ENCODE assay signal across 8 cellular contexts in genomic region chr16:56625140-56625942, GRCh38. TPM values are rescaled to one million over a fixed set of nuclear protein-coding genes. Genes with fewer than 3 reads are reported as not detected.
DNase-seq lines count a peak whose midpoint lies in the region; ATAC-seq and TF ChIP-seq lines count a peak whose summit lies in the region.

Gene MT1E (plus strand): TSS chr16:56625781. CDS start chr16:56625852, 71 bp downstream.

- H3K4me3 ChIP-seq in colonic mucosa, result peak within 1 kb of the TSS; percentile 79

- peak within 1 kb of the TSS; percentile 86 for H3K27ac ChIP-seq in colonic mucosa
- peak within 1 kb of the TSS; percentile 85 for H3K27ac ChIP-seq in layer of hippocampus (ENCODE audit: low read depth, low read length)

- no peaks in the 10 kb centered on the region for H3K27me3 ChIP-seq in colonic mucosa
- H3K27me3 ChIP-seq in layer of hippocampus (ENCODE audit: control insufficient read depth, insufficient read depth, low read length), result no peaks in the 10 kb centered on the region

- peak; percentile 85 for DNase-seq in EL
- peak; percentile 73 for DNase-seq in T1000 (lab: John Stamatoyannopoulos, UW)
- DNase-seq in colonic mucosa, result peak; percentile 76
- DNase-seq in stimulated activated CD4-positive, alpha-beta T cell treated with anti-CD3 and anti-CD28 coated beads, Interleukin-12 subunit alpha, Interleukin-12 subunit beta, amount 100 ng/mL, for 24 hours (ENCODE audit: low read depth in 2 of 2), result peak; percentile 49 to 63

- no peak for TF ChIP-seq CTCF in colonic mucosa (IDR thresholded peaks at IDR 0.05)

- H3K9ac ChIP-seq in colonic mucosa (ENCODE audit: low read depth in 2 of 2, low read length in 2 of 2), result peak within 1 kb of the TSS; percentile 89 to 100

- no peaks in the 10 kb centered on the region for H3K36me3 ChIP-seq in colonic mucosa

- no peaks in the 10 kb centered on the region for H3K9me3 ChIP-seq in colonic mucosa

- ATAC-seq in HG03432 (IDR thresholded peaks at IDR 0.05; ENCODE audit: unreplicated experiment) (peak; percentile 58), HG02884 (IDR thresholded peaks at IDR 0.05; ENCODE audit: unreplicated experiment) (no peak), GM18502 (IDR thresholded peaks at IDR 0.05; ENCODE audit: poor library complexity, unreplicated experiment) (no peak)

- intact Hi-C loops in colonic mucosa (cut with DNase I), result no loop called here

- H3K4me1 ChIP-seq in colonic mucosa, result peaks cover 3% of the 10 kb centered on the region

RNA-seq across cellular contexts. Expression of gene MT1E, which starts in this region (rescaled TPM):
- total RNA-seq in colonic mucosa, result 100 to 1,000 TPM; 251 to 359 TPM
